In the genomic region with DNA sequence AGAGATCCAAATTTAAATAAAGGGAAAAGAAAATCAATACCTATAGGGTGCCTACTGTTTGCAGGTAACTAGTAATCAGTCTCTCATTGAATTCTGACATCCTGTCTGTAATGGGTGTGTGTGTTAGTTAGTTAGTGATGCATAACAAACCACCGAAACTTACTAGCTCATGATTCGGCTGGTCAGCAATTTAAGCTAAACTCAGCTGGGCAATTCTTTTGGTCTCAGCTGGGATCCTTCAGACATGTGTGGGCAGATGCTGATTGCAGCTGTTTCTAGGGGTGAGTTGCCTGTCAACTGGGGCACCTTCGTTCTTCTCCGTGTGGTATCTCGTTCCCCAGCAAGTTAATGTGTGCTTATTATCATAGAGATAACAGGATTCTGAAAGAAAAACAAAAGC, we compare ENCODE assay signal across 9 cellular contexts. TPM values are rescaled to one million over a fixed set of nuclear protein-coding genes. Genes with fewer than 3 reads are reported as not detected.
DNase-seq lines count a peak whose midpoint lies in the region; ATAC-seq and TF ChIP-seq lines count a peak whose summit lies in the region.
"Had no signal": no experiment of that assay in that cellular context is flagged by ENCODE, and none has a peak within 500 bp of the region (broad histone marks: within the 10 kb centered on the region; RNA-seq: fewer than 3 reads in every experiment).

No MANE protein-coding gene starts in this region.

- TF ChIP-seq POLR2A in GM18505 (IDR thresholded peaks at IDR 0.05; ENCODE audit: borderline replicate concordance, extremely low read depth, insufficient read depth, insufficient read length) = no peak

- CTCF ChIA-PET in RWPE1 (lab: Yijun Ruan, JAX) = interaction anchor here (0.7 kb wide), 1 partner anchor 80 kb away, joined by 3 read pairs; no protein-coding TSS in a partner anchor

- no peaks in the 10 kb centered on the region for H3K9me3 ChIP-seq in WERI-Rb-1 (ENCODE audit: severe bottlenecking)

- H3K4me3 ChIP-seq in WERI-Rb-1 (ENCODE audit: low read depth, low read length) = no peak overlapping the region

- ATAC-seq in GM18505 (IDR thresholded peaks at IDR 0.05; ENCODE audit: unreplicated experiment) (peak; percentile 46), GM21526 (IDR thresholded peaks at IDR 0.05; ENCODE audit: low FRiP score, unreplicated experiment) (peak; percentile 46), HG03460 (IDR thresholded peaks at IDR 0.05; ENCODE audit: unreplicated experiment) (peak; percentile 61), left cardiac atrium (no peak)

- H3K36me3 ChIP-seq in WERI-Rb-1 = peaks cover 4% of the 10 kb centered on the region; the same call in 1 of the 2 replicates

- DNase-seq in fibroblast of peridontal ligament (ENCODE audit: extremely low read depth) (peak; percentile 7), left cardiac atrium (no peak), WERI-Rb-1 (no peak), RWPE1 (ENCODE audit: low spot score) (no peak), CD1c-positive myeloid dendritic cell (ENCODE audit: extremely low spot score) (no peak)

- no peaks in the 10 kb centered on the region for H3K27me3 ChIP-seq in WERI-Rb-1 (ENCODE audit: insufficient read depth, low read depth, severe bottlenecking)

- POLR2A ChIA-PET in RWPE1 (lab: Yijun Ruan, JAX; ENCODE audit: low non-redundant PET) = no interaction called here

- H3K27ac ChIP-seq in WERI-Rb-1 = no peak overlapping the region
- H3K27ac ChIP-seq in RWPE1 = no peak overlapping the region

- TF ChIP-seq CTCF in WERI-Rb-1 (IDR thresholded peaks at IDR 0.05; ENCODE audit: low read depth, low read length) = no peak
- no peak for TF ChIP-seq CTCF in RWPE1 (conservative IDR thresholded peaks at IDR 0.05; ENCODE audit: low read depth)

- intact Hi-C loops in left cardiac atrium (cut with DNase I) = no loop called here

RNA-seq across cellular contexts. Expression of a gene that starts 40.2 kb away (rescaled TPM):
- total RNA-seq in left cardiac atrium = 10 to 100 TPM in 1 of 2 donors, 1 to 10 TPM in 1; 10.0 to 15.5 TPM

RNA-seq across cellular contexts. Expression of a gene that starts 43.9 kb away (rescaled TPM):
- not detected for total RNA-seq in left cardiac atrium
- total RNA-seq: astrocyte had no signal

Comparison
In these comparisons a context has a peak if more than half of its experiments do, and no peak if none do; other contexts are left out.
1. ATAC-seq: peak in GM18505 (single experiment), GM21526 (single experiment) and HG03460 (single experiment); none in left cardiac atrium (0 of 2).